Comparison of ENCODE assay signal across 8 cellular contexts in genomic region chr11:67354314-67355022, GRCh38. TPM values are rescaled to one million over a fixed set of nuclear protein-coding genes. Genes with fewer than 3 reads are reported as not detected.
DNase-seq lines count a peak whose midpoint lies in the region; TF ChIP-seq lines count a peak whose summit lies in the region.

No MANE protein-coding gene starts in this region.

- H3K27me3 ChIP-seq in fibroblast of lung (ENCODE audit: control insufficient read depth, insufficient read depth, low read length), result no peaks in the 10 kb centered on the region
- H3K27me3 ChIP-seq in neuron (ENCODE audit: insufficient read depth, low read length), result no peaks in the 10 kb centered on the region

- no peak overlapping the region for H2AFZ ChIP-seq in fibroblast of lung (ENCODE audit: low read length)
- no peak overlapping the region for H2AFZ ChIP-seq in neuron (ENCODE audit: low read depth, low read length)

- peak; percentile 82 for DNase-seq in CD14-positive monocyte (ENCODE audit: low spot score)
- peak; percentile 97 for DNase-seq in HFFc6
- DNase-seq in UCSD-AML1 (lab: John Stamatoyannopoulos, UW; ENCODE audit: unreplicated experiment), result peak; percentile 51
- peak; percentile 96 to 97 for DNase-seq in fibroblast of lung (ENCODE audit: low read depth in 2 of 2)
- DNase-seq in stimulated activated CD4-positive, alpha-beta T cell treated with anti-CD3 and anti-CD28 coated beads, Interleukin-4, amount 100 ng/mL, for 24 hours, result no peak
- no peak for DNase-seq in activated effector memory CD4-positive, alpha-beta T cell treated with Interleukin-2 at 50 U/mL for 16 hours
- no peak for DNase-seq in NCI-H1105 (lab: John Stamatoyannopoulos, UW)

- H3K27me3 Mint-ChIP-seq in CD14-positive monocyte (ENCODE audit: low read depth in 3 of 3) (peaks cover 0 to 4% (median 2%) of the 10 kb centered on the region in 3 donors), HFFc6 (ENCODE audit: insufficient read depth) (peaks cover 5% of the 10 kb centered on the region)

- H3K36me3 ChIP-seq in fibroblast of lung (ENCODE audit: control insufficient read depth, insufficient read depth, low read length), result peaks cover 1% of the 10 kb centered on the region
- no peaks in the 10 kb centered on the region for H3K36me3 ChIP-seq in neuron (ENCODE audit: insufficient read depth, low read length)

- H3K9me3 ChIP-seq in fibroblast of lung (ENCODE audit: control insufficient read depth, insufficient read depth, low read depth, low read length), result no peaks in the 10 kb centered on the region
- no peaks in the 10 kb centered on the region for H3K9me3 ChIP-seq in neuron (ENCODE audit: low read length)

- H4K20me1 ChIP-seq in fibroblast of lung (ENCODE audit: control insufficient read depth, extremely low read depth, insufficient read depth, low read length), result no peaks in the 10 kb centered on the region

- H3K4me1 ChIP-seq in fibroblast of lung (ENCODE audit: control insufficient read depth, extremely low read depth, insufficient read depth, low read length) (peaks cover 45% of the 10 kb centered on the region), neuron (ENCODE audit: insufficient read depth, low read length) (peaks cover 29% of the 10 kb centered on the region)

- intact Hi-C loops in CD14-positive monocyte (cut with micrococcal nuclease), result loop anchor here in 1 of 2 donors (5.0 kb wide), 1 partner anchor 153 kb away; the partner anchor contains the start of genes CDK2AP2 and PITPNM1

- TF ChIP-seq CTCF in CD14-positive monocyte (IDR thresholded peaks at IDR 0.05) (no peak), HFFc6 (IDR thresholded peaks at IDR 0.05) (peak; percentile 61), fibroblast of lung (conservative IDR thresholded peaks at IDR 0.05 in 1 of 2, IDR thresholded peaks at IDR 0.05 in 1 of 2; ENCODE audit: low read depth in 1 of 2, low read length in 2 of 2) (peak in 1 of 2 donors; percentile 37)

- peak overlapping the region; percentile 75 for H3K4me2 ChIP-seq in fibroblast of lung (ENCODE audit: extremely low read depth, insufficient read depth, low read length)

- H3K9me3 Mint-ChIP-seq in CD14-positive monocyte (no peaks in the 10 kb centered on the region), HFFc6 (no peaks in the 10 kb centered on the region)

- H3K27ac ChIP-seq in fibroblast of lung (ENCODE audit: insufficient read depth, low read length), result peak overlapping the region; percentile 99

- H3K4me1 Mint-ChIP-seq in CD14-positive monocyte (peaks cover 74% of the 10 kb centered on the region), HFFc6 (ENCODE audit: low read depth) (peaks cover 69% of the 10 kb centered on the region)

- H3K4me3 ChIP-seq in fibroblast of lung (replicated peaks in 1 of 4; ENCODE audit: control extremely low read depth in 1 of 4, insufficient read depth in 1 of 4, low read depth in 3 of 4, low read length in 4 of 4) (peak overlapping the region; percentile 45 to 93 (median 78)), neuron (ENCODE audit: low read length) (peak overlapping the region; percentile 61)

- peaks cover 8 to 9% of the 10 kb centered on the region in 2 donors for H3K36me3 Mint-ChIP-seq in CD14-positive monocyte
- no peaks in the 10 kb centered on the region for H3K36me3 Mint-ChIP-seq in HFFc6 (ENCODE audit: low read depth)

- H3K27ac Mint-ChIP-seq in CD14-positive monocyte (peak overlapping the region; percentile 97 to 100 (median 99)), HFFc6 (peak overlapping the region; percentile 100)

- peaks cover 4% of the 10 kb centered on the region for H3K79me2 ChIP-seq in fibroblast of lung (ENCODE audit: control insufficient read depth, insufficient read depth, low read length)

- H3K4me3 Mint-ChIP-seq in CD14-positive monocyte (peak overlapping the region; percentile 71 to 79), HFFc6 (peak overlapping the region; percentile 98)

- peak overlapping the region; percentile 58 for H3K9ac ChIP-seq in fibroblast of lung (ENCODE audit: insufficient read depth, low read length)

RNA-seq across cellular contexts. Expression of gene POLD4, which starts 1.1 kb away (rescaled TPM):
- polyA plus RNA-seq in CD14-positive monocyte (100 to 1,000 TPM; 157 to 176 TPM), fibroblast of lung (33.3 and 36.3 TPM in 2 replicates)
- total RNA-seq in HFFc6 (2021; fragmentation: NEBNext Ultra II Directional; extraction: Animal tissue kit (Norgen Biotek cat#: 25700)), result 10 to 100 TPM; 69.1 to 80.7 (median 70.9) TPM
- 28.5 and 32.4 TPM in 2 replicates for total RNA-seq in fibroblast of lung
- polyA plus RNA-seq in fibroblast of lung (2012), result 81.4 and 86.9 TPM in 2 replicates
- polyA minus RNA-seq in fibroblast of lung (ENCODE audit: low replicate concordance), result 12.6 and 12.9 TPM in 2 replicates

RNA-seq across cellular contexts. Expression of gene CLCF1, which starts 18.9 kb away (rescaled TPM):
- under 1 TPM; 0.44 to 0.94 TPM for polyA plus RNA-seq in CD14-positive monocyte
- total RNA-seq in HFFc6 (2021; fragmentation: NEBNext Ultra II Directional; extraction: Animal tissue kit (Norgen Biotek cat#: 25700)), result 10 to 100 TPM in 4 of 6 experiments, 1 to 10 TPM in 2; 8.9 to 12.8 (median 10.5) TPM
- 2.3 and 3.6 TPM in 2 replicates for total RNA-seq in fibroblast of lung
- polyA plus RNA-seq in fibroblast of lung, result 6.0 and 6.5 TPM in 2 replicates
- polyA plus RNA-seq in fibroblast of lung (2012), result 5.9 and 6.7 TPM in 2 replicates
- 10.7 and 14.4 TPM in 2 replicates for polyA minus RNA-seq in fibroblast of lung (ENCODE audit: low replicate concordance)

RNA-seq across cellular contexts. Expression of gene RAD9A, which starts 37.3 kb away (rescaled TPM):
- polyA plus RNA-seq in CD14-positive monocyte (1 to 10 TPM; 3.7 to 3.8 TPM), fibroblast of lung (3.5 and 5.9 TPM in 2 replicates)
- 10 to 100 TPM in 1 of 6 experiments, 1 to 10 TPM in 5; 7.6 to 10.3 (median 8.8) TPM for total RNA-seq in HFFc6 (2021; fragmentation: NEBNext Ultra II Directional; extraction: Animal tissue kit (Norgen Biotek cat#: 25700))
- 3.8 and 6.4 TPM in 2 replicates for total RNA-seq in fibroblast of lung
- polyA plus RNA-seq in fibroblast of lung (2012), result 5.5 and 9.3 TPM in 2 replicates
- 5.2 and 6.4 TPM in 2 replicates for polyA minus RNA-seq in fibroblast of lung (ENCODE audit: low replicate concordance)

RNA-seq across cellular contexts. Expression of gene PPP1CA, which starts 47.2 kb away (rescaled TPM):
- polyA plus RNA-seq in CD14-positive monocyte, result 100 to 1,000 TPM; 461 to 551 TPM
- total RNA-seq in HFFc6 (2021; fragmentation: NEBNext Ultra II Directional; extraction: Animal tissue kit (Norgen Biotek cat#: 25700)), result 100 to 1,000 TPM; 162 to 191 (median 180) TPM
- 90.7 and 104 TPM in 2 replicates for total RNA-seq in fibroblast of lung
- polyA plus RNA-seq in fibroblast of lung, result 135 and 218 TPM in 2 replicates
- polyA plus RNA-seq in fibroblast of lung (2012), result 147 and 213 TPM in 2 replicates
- polyA minus RNA-seq in fibroblast of lung (ENCODE audit: low replicate concordance), result 287 and 410 TPM in 2 replicates

RNA-seq across cellular contexts. Expression of gene TBC1D10C, which starts 49.4 kb away (rescaled TPM):
- polyA plus RNA-seq in CD14-positive monocyte, result 10 to 100 TPM; 68.6 to 72.9 TPM
- not detected for total RNA-seq in HFFc6 (2021; fragmentation: NEBNext Ultra II Directional; extraction: Animal tissue kit (Norgen Biotek cat#: 25700))
- total RNA-seq in fibroblast of lung, result not detected in 2 replicates
- polyA plus RNA-seq in fibroblast of lung, result 0.05 TPM in 1 of 2 replicates, not detected in the other
- 0.10 TPM in 1 of 2 replicates, not detected in the other for polyA plus RNA-seq in fibroblast of lung (2012)
- not detected in 2 replicates for polyA minus RNA-seq in fibroblast of lung (ENCODE audit: low replicate concordance)

Comparison
In these comparisons a context has a peak if more than half of its experiments do, and no peak if none do; other contexts are left out.
1. DNase-seq: peak in CD14-positive monocyte (single experiment), HFFc6 (single experiment), UCSD-AML1 (single experiment) and fibroblast of lung (2 of 2); none in stimulated activated CD4-positive, alpha-beta T cell treated with anti-CD3 and anti-CD28 coated beads, Interleukin-4, amount 100 ng/mL, for 24 hours (single experiment), activated effector memory CD4-positive, alpha-beta T cell treated with Interleukin-2 at 50 U/mL for 16 hours (single experiment) and NCI-H1105 (single experiment).